2 cellular contexts compared by ENCODE assay signal in the genomic region with DNA sequence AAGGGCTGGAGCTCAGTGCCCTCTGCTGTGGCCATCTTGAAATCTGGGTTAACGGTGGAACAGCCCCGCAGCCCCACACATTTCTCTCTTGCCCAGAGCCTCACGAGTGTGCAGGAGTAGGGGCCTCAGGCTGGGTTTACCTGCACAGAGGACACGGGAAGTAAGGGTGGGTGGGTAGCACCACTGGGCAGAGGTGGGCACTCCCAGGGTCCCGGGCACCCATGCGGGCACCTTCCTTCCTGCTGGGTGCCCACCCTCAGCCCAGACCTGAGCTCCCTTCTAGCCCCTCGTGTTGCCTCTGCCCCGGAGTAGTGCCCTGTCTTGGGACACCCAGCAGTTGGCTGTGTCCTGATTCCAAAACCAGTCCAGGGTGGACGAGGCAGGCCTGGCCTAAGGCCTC.
TF ChIP-seq lines count a peak whose summit lies in the region.

No MANE protein-coding gene starts in this region.

TF ChIP-seq in HepG2, 621 proteins besides CTCF, POLR2A, EP300 and RAD21:
- TF ChIP-seq HNRNPL (IDR thresholded peaks at IDR 0.05; ENCODE audit: low read depth, low read length) (peak; percentile 72; the same call in 1 of the 2 replicates), HMGA1 (CRISPR knock-in tag; conservative IDR thresholded peaks at IDR 0.05) (no peak), SP2 (CRISPR knock-in tag; IDR thresholded peaks at IDR 0.05) (no peak), GLMP (CRISPR knock-in tag; IDR thresholded peaks at IDR 0.05; ENCODE audit: borderline replicate concordance) (no peak), GTF2F1 (IDR thresholded peaks at IDR 0.05; ENCODE audit: low read length) (no peak), ZBTB42 (CRISPR knock-in tag; IDR thresholded peaks at IDR 0.05) (no peak)
- TF ChIP-seq, protein P1, sequence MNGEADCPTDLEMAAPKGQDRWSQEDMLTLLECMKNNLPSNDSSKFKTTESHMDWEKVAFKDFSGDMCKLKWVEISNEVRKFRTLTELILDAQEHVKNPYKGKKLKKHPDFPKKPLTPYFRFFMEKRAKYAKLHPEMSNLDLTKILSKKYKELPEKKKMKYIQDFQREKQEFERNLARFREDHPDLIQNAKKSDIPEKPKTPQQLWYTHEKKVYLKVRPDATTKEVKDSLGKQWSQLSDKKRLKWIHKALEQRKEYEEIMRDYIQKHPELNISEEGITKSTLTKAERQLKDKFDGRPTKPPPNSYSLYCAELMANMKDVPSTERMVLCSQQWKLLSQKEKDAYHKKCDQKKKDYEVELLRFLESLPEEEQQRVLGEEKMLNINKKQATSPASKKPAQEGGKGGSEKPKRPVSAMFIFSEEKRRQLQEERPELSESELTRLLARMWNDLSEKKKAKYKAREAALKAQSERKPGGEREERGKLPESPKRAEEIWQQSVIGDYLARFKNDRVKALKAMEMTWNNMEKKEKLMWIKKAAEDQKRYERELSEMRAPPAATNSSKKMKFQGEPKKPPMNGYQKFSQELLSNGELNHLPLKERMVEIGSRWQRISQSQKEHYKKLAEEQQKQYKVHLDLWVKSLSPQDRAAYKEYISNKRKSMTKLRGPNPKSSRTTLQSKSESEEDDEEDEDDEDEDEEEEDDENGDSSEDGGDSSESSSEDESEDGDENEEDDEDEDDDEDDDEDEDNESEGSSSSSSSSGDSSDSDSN (CRISPR knock-in tag; IDR thresholded peaks at IDR 0.05), result no peak
- TF ChIP-seq, protein P2, sequence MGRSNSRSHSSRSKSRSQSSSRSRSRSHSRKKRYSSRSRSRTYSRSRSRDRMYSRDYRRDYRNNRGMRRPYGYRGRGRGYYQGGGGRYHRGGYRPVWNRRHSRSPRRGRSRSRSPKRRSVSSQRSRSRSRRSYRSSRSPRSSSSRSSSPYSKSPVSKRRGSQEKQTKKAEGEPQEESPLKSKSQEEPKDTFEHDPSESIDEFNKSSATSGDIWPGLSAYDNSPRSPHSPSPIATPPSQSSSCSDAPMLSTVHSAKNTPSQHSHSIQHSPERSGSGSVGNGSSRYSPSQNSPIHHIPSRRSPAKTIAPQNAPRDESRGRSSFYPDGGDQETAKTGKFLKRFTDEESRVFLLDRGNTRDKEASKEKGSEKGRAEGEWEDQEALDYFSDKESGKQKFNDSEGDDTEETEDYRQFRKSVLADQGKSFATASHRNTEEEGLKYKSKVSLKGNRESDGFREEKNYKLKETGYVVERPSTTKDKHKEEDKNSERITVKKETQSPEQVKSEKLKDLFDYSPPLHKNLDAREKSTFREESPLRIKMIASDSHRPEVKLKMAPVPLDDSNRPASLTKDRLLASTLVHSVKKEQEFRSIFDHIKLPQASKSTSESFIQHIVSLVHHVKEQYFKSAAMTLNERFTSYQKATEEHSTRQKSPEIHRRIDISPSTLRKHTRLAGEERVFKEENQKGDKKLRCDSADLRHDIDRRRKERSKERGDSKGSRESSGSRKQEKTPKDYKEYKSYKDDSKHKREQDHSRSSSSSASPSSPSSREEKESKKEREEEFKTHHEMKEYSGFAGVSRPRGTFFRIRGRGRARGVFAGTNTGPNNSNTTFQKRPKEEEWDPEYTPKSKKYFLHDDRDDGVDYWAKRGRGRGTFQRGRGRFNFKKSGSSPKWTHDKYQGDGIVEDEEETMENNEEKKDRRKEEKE (IDR thresholded peaks at IDR 0.05), result no peak

TF ChIP-seq in IMR-90, 13 proteins besides CTCF, POLR2A, EP300 and RAD21:
- no peak for TF ChIP-seq CHD1 (IDR thresholded peaks at IDR 0.05; ENCODE audit: low read depth, low read length)
- no peak for TF ChIP-seq RCOR1 (IDR thresholded peaks at IDR 0.05; ENCODE audit: insufficient replicate concordance, low read length)
- TF ChIP-seq FOS (IDR thresholded peaks at IDR 0.05; ENCODE audit: low read depth, low read length), result no peak
- TF ChIP-seq CEBPB (IDR thresholded peaks at IDR 0.05; ENCODE audit: low read depth, low read length), result no peak
- TF ChIP-seq MXI1 (IDR thresholded peaks at IDR 0.05; ENCODE audit: borderline replicate concordance, low read depth, low read length), result no peak
- TF ChIP-seq USF2 (IDR thresholded peaks at IDR 0.05; ENCODE audit: low read depth, low read length), result no peak
- no peak for TF ChIP-seq BHLHE40 (IDR thresholded peaks at IDR 0.05; ENCODE audit: low read depth, low read length)
- no peak for TF ChIP-seq SMC3 (IDR thresholded peaks at IDR 0.05; ENCODE audit: low read depth, low read length)
- no peak for TF ChIP-seq MAZ (IDR thresholded peaks at IDR 0.05; ENCODE audit: borderline replicate concordance, low read depth, low read length)
